11 cellular contexts compared by ENCODE assay signal in genomic region chr18:44686156-44686555, GRCh38.
"Had no signal": no experiment of that assay in that cellular context is flagged by ENCODE, and none has a peak within 500 bp of the region (broad histone marks: within the 10 kb centered on the region; RNA-seq: fewer than 3 reads in every experiment).

No MANE protein-coding gene starts in this region.

- H3K27ac Mint-ChIP-seq: activated naive CD4-positive, alpha-beta T cell treated with anti-CD3 and anti-CD28 coated beads for 36 hours; activated naive CD8-positive, alpha-beta T cell treated with anti-CD3 and anti-CD28 coated beads, Interleukin-2, amount 50 U/mL, for 24 hours; activated T-helper 2 cell treated with anti-CD3 and anti-CD28 coated beads, Interferon-gamma antibody, Interleukin-2, Interleukin-4, amounts not matched to agents 10 μg/mL and 5 μg/mL and 100 μg/mL, durations not matched to agents 14 hours and 24 hours and 36 hours; T-helper 2 cell treated with Interferon-gamma antibody and Interleukin-4, amounts not matched to agents 5 μg/mL and 100 μg/mL, for 36 hours had no signal

- H3K27ac ChIP-seq: ascending aorta, spleen had no signal

- H3K36me3 ChIP-seq: ascending aorta, esophagus squamous epithelium, sigmoid colon, spleen had no signal

- DNase-seq: activated naive CD4-positive, alpha-beta T cell treated with anti-CD3 and anti-CD28 coated beads for 36 hours; activated naive CD8-positive, alpha-beta T cell treated with anti-CD3 and anti-CD28 coated beads, Interleukin-2, amount 50 U/mL, for 24 hours; dermis blood vessel endothelial cell; esophagus squamous epithelium; hypothalamus; kidney glomerular epithelial cell; sigmoid colon; spleen had no signal

- H3K9me3 ChIP-seq: ascending aorta, esophagus squamous epithelium, sigmoid colon, spleen had no signal

- H3K4me3 ChIP-seq: ascending aorta, esophagus squamous epithelium, sigmoid colon, spleen had no signal

- H3K9me3 Mint-ChIP-seq: activated naive CD4-positive, alpha-beta T cell treated with anti-CD3 and anti-CD28 coated beads for 36 hours; activated naive CD8-positive, alpha-beta T cell treated with anti-CD3 and anti-CD28 coated beads, Interleukin-2, amount 50 U/mL, for 24 hours; activated T-helper 2 cell treated with anti-CD3 and anti-CD28 coated beads, Interferon-gamma antibody, Interleukin-2, Interleukin-4, amounts not matched to agents 10 μg/mL and 5 μg/mL and 100 μg/mL, durations not matched to agents 14 hours and 24 hours and 36 hours; T-helper 2 cell treated with Interferon-gamma antibody and Interleukin-4, amounts not matched to agents 5 μg/mL and 100 μg/mL, for 36 hours had no signal

- H3K27me3 ChIP-seq: ascending aorta, sigmoid colon had no signal

- H3K4me3 Mint-ChIP-seq: activated naive CD4-positive, alpha-beta T cell treated with anti-CD3 and anti-CD28 coated beads for 36 hours; activated naive CD8-positive, alpha-beta T cell treated with anti-CD3 and anti-CD28 coated beads, Interleukin-2, amount 50 U/mL, for 24 hours; T-helper 2 cell treated with Interferon-gamma antibody and Interleukin-4, amounts not matched to agents 5 μg/mL and 100 μg/mL, for 36 hours had no signal
